15 cellular contexts compared by ENCODE assay signal in genomic region chr20:14915356-14915755, GRCh38.
DNase-seq lines count a peak whose midpoint lies in the region; ATAC-seq and TF ChIP-seq lines count a peak whose summit lies in the region.
"Had no signal": no experiment of that assay in that cellular context is flagged by ENCODE, and none has a peak within 500 bp of the region (broad histone marks: within the 10 kb centered on the region; RNA-seq: fewer than 3 reads in every experiment).

No MANE protein-coding gene starts in this region.

- H3K27me3 ChIP-seq in skeletal muscle tissue (ENCODE audit: control insufficient read depth in 3 of 3, insufficient read depth in 3 of 3, low read length in 3 of 3) (no peaks in the 10 kb centered on the region), body of pancreas (no peaks in the 10 kb centered on the region)

- 84 to 88% methylated on average over 6 to 8 of the region's 8 CpGs for whole genome bisulfite sequencing in mesodermal cell (ENCODE audit: insufficient coverage in 2 of 2), 2 experiments
- 74 to 75% methylated on average over 8 of the region's 8 CpGs for WGBS in body of pancreas, 2 donors

- H3K4me3 ChIP-seq in mesodermal cell (ENCODE audit: extremely low read depth, insufficient read depth, low read length, poor library complexity, severe bottlenecking) (no peak overlapping the region), skeletal muscle tissue (ENCODE audit: low read length in 3 of 3) (peak overlapping the region; percentile 51 to 66 (median 57)), body of pancreas (no peak overlapping the region)
- H3K4me3 ChIP-seq: lung had no signal

- H3K27ac ChIP-seq in mesodermal cell (ENCODE audit: low read depth, low read length, severe bottlenecking) (peak overlapping the region; percentile 46), skeletal muscle tissue (ENCODE audit: low read depth, low read length) (no peak overlapping the region), body of pancreas (no peak overlapping the region)

- H3K4me1 ChIP-seq in mesodermal cell (ENCODE audit: control insufficient read depth, insufficient read depth, low read length, poor library complexity, severe bottlenecking) (peaks cover 17% of the 10 kb centered on the region), skeletal muscle tissue (ENCODE audit: control insufficient read depth in 3 of 3, insufficient read depth in 3 of 3, low read length in 3 of 3) (peaks cover 4 to 11% (median 6%) of the 10 kb centered on the region in 3 donors), body of pancreas (peaks cover 10% of the 10 kb centered on the region)

- peak; percentile 46 for DNase-seq in NCI-H446 treated with DMSO at 0.1 percent for 48 hours (lab: John Stamatoyannopoulos, UW)
- peak; percentile 32 for DNase-seq in astrocyte of the hippocampus (ENCODE audit: low read depth, low spot score)
- DNase-seq in NCI-H2196 treated with DMSO at 0.1 percent for 48 hours (lab: John Stamatoyannopoulos, UW; ENCODE audit: unreplicated experiment) = no peak
- DNase-seq in body of pancreas = no peak
- no peak for DNase-seq in COLO829 (ENCODE audit: low spot score)
- DNase-seq: activated CD4-positive, alpha-beta T cell treated with anti-CD3 and anti-CD28 coated beads, Interleukin-2, amount 50 U/mL, for 4 hours; activated T-cell treated with anti-CD3 and anti-CD28 coated beads for 4 hours; AML-193; KG1; NCI-H2081 treated with DMSO at 0.1 percent for 48 hours; NCI-H524 had no signal

- ATAC-seq in body of pancreas = no peak
- ATAC-seq: natural killer cell treated with Interleukin-12 subunit alpha and Interleukin-12 subunit beta and Interleukin-15 and Interleukin-18, amount 100 ng/mL, for 72 hours had no signal

- H3K36me3 ChIP-seq in mesodermal cell (ENCODE audit: control insufficient read depth, insufficient read depth, low read length) = no peaks in the 10 kb centered on the region
- no peaks in the 10 kb centered on the region for H3K36me3 ChIP-seq in skeletal muscle tissue (ENCODE audit: control insufficient read depth in 3 of 3, insufficient read depth in 3 of 3, low read length in 3 of 3)
- H3K36me3 ChIP-seq in body of pancreas (replicated peaks in 1 of 2; ENCODE audit: insufficient read depth in 1 of 2, low read depth in 2 of 2) = no peaks in the 10 kb centered on the region

- intact Hi-C loops in body of pancreas (cut with DNase I) = no loop called here

- H3K9me3 ChIP-seq in mesodermal cell (ENCODE audit: control insufficient read depth, low read length) = no peaks in the 10 kb centered on the region
- no peaks in the 10 kb centered on the region for H3K9me3 ChIP-seq in skeletal muscle tissue (ENCODE audit: control insufficient read depth in 3 of 3, low read length in 3 of 3)
- no peaks in the 10 kb centered on the region for H3K9me3 ChIP-seq in body of pancreas

- H3K9ac ChIP-seq in skeletal muscle tissue (ENCODE audit: low read depth in 1 of 3, low read length in 3 of 3) = peak overlapping the region in 1 of 3 donors; percentile 40

- TF ChIP-seq POLR2A in body of pancreas (IDR thresholded peaks at IDR 0.05) = no peak

- TF ChIP-seq CTCF in body of pancreas (IDR thresholded peaks at IDR 0.05) = no peak

Comparison
In these comparisons a context has a peak if more than half of its experiments do, and no peak if none do; other contexts are left out.
1. DNase-seq: peak in NCI-H446 treated with DMSO at 0.1 percent for 48 hours (single experiment) and astrocyte of the hippocampus (single experiment); none in NCI-H2196 treated with DMSO at 0.1 percent for 48 hours (single experiment), body of pancreas (0 of 4) and COLO829 (single experiment).
2. H3K4me3 ChIP-seq: peak in skeletal muscle tissue (3 of 3); none in mesodermal cell (single experiment) and body of pancreas (0 of 2).